Comparison of ENCODE assay signal across 8 cellular contexts in the genomic region with DNA sequence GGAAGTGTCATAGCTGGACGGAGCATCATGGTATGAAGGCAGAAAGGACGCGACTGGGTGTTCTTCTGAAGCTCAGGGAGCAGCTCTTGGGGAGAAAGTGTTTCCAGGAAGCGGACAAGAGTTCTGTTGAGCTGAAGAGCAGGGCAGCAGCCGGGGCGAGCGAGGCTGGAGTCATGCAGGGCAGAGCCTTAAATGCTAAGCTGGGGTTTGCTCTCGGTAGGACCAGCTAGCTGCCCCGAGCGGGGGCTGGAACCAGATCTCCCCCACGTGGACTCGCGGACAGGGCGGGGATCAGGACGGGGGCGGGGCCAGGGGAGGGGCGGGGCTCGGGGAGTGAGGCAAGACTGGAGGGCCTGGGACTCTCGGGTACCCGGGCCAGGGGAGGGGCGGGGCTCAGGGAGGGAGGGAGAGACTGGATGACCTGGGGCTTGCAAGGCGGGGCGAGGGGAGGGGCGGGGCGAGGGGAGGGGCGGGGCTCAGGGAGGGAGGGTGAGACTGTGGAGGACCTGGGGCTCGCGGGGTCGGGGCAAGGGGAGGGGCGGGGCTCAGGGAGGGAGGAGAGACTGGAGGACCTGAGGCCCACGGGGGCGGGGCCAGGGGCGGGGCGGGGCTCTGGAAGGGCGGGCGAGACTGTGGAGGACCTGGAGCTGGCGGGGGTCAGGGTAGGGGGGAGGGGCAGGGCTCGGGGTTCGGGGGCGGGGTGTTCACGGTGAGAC. TPM values are rescaled to one million over a fixed set of nuclear protein-coding genes. Genes with fewer than 3 reads are reported as not detected.
A peak's percentile ranks its signal among the peaks of the same experiment; 100 is the strongest.
DNase-seq lines count a peak whose midpoint lies in the region; ATAC-seq and TF ChIP-seq lines count a peak whose summit lies in the region.

No MANE protein-coding gene starts in this region.

- peak; percentile 52 for ATAC-seq in HG02610 (IDR thresholded peaks at IDR 0.05; ENCODE audit: unreplicated experiment)

- no peaks in the 10 kb centered on the region for H3K27me3 ChIP-seq in right atrium auricular region
- no peaks in the 10 kb centered on the region for H3K27me3 ChIP-seq in prostate gland (replicated peaks; ENCODE audit: insufficient read depth)

- H3K36me3 ChIP-seq in right atrium auricular region (no peaks in the 10 kb centered on the region), prostate gland (no peaks in the 10 kb centered on the region)

- DNase-seq in GM03348 (ENCODE audit: low spot score), result peak; percentile 99
- DNase-seq in NCI-H1417 treated with DMSO at 0.1 percent for 48 hours (lab: John Stamatoyannopoulos, UW), result peak; percentile 25
- peak; percentile 77 to 94 (median 86) for DNase-seq in T-helper 2 cell
- peak in 52 of 58 donors; percentile 49 to 90 (median 79) for DNase-seq in anterior cingulate cortex (lab: John Stamatoyannopoulos, UW)
- peak; percentile 94 for DNase-seq in right atrium auricular region (ENCODE audit: low spot score)
- DNase-seq in prostate gland (ENCODE audit: low spot score), result peak; percentile 93
- peak; percentile 97 for DNase-seq in ureter (ENCODE audit: low spot score)

- H3K9me3 ChIP-seq in right atrium auricular region, result no peaks in the 10 kb centered on the region
- no peaks in the 10 kb centered on the region for H3K9me3 ChIP-seq in prostate gland

- H3K4me3 ChIP-seq in right atrium auricular region, result peak overlapping the region; percentile 66 to 71
- peak overlapping the region; percentile 61 to 63 for H3K4me3 ChIP-seq in prostate gland

- H3K4me1 ChIP-seq in right atrium auricular region (peaks cover 0 to 18% of the 10 kb centered on the region in 2 donors), prostate gland (replicated peaks) (peaks cover 8% of the 10 kb centered on the region)

- TF ChIP-seq POLR2A in prostate gland (IDR thresholded peaks at IDR 0.05), result no peak

- under 1% methylated on average over 14 of the region's 41 CpGs for WGBS in prostate gland

- peak overlapping the region; percentile 80 to 84 for H3K27ac ChIP-seq in right atrium auricular region
- H3K27ac ChIP-seq in prostate gland, result peak overlapping the region; percentile 86 to 88

- intact Hi-C loops in prostate gland (cut with DNase I), result loop anchor here (1.0 to 2.0 kb wide), 2 partner anchors 93 to 230 kb away; a partner anchor contains a TSS

- TF ChIP-seq CTCF in right atrium auricular region (IDR thresholded peaks at IDR 0.05), result no peak
- TF ChIP-seq CTCF in prostate gland (IDR thresholded peaks at IDR 0.05), result no peak

RNA-seq across cellular contexts. Expression of a gene that starts 0.5 kb away (rescaled TPM):
- total RNA-seq in right atrium auricular region, result 10 to 100 TPM; 14.4 to 14.6 TPM
- 10 to 100 TPM; 26.7 to 51.4 TPM for total RNA-seq in prostate gland
- 34.9 TPM for total RNA-seq in ureter

Comparison
In these comparisons a context has a peak if more than half of its experiments do, and no peak if none do; other contexts are left out.
1. Peak in every context shown above with its lines: DNase-seq, ATAC-seq, H3K4me3 ChIP-seq and H3K27ac ChIP-seq.
2. DNase-seq: peak in every context shown above with its lines; median percentile 99 in GM03348; 97 in ureter; 94 in right atrium auricular region; 93 in prostate gland; 86 in T-helper 2 cell; 79 in anterior cingulate cortex; 25 in NCI-H1417 treated with DMSO at 0.1 percent for 48 hours.